ENCODE assay signal across 6 cellular contexts in genomic region chrX:19028560-19028959, GRCh38.
"Had no signal": no experiment of that assay in that cellular context is flagged by ENCODE, and none has a peak within 500 bp of the region (broad histone marks: within the 10 kb centered on the region; RNA-seq: fewer than 3 reads in every experiment).

No MANE protein-coding gene starts in this region.

- H3K4me3 ChIP-seq: GM23338, K562 had no signal

- DNase-seq: H9, HCEC 1CT, IMR-90, KG1 had no signal

- ATAC-seq: GM23338, K562 had no signal
